ENCODE assay signal across 14 cellular contexts in the genomic region with DNA sequence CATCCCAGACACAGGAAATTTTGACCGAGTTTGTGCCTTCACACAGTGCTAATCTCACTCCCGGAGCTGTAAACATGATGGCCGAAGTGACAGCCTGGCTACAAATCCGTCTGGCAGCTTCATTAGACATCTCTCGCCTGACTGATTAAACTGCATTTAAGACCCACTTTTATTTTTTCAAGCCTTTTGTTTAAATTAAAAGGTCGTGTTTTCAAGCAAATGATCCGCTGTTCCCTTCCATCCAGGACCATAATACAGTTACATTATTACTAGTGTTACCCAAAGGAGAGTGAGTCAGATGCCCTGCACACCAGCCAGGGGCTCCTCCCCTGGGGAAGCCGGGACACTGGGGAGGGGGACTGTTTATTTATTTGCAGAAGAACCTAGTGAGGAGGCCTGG.
"Had no signal": no experiment of that assay in that cellular context is flagged by ENCODE, and none has a peak within 500 bp of the region (broad histone marks: within the 10 kb centered on the region; RNA-seq: fewer than 3 reads in every experiment).

No MANE protein-coding gene starts in this region.

- ATAC-seq: activated CD4-positive, CD25-positive, alpha-beta regulatory T cell treated with anti-CD3 and anti-CD28 coated beads, Interleukin-2, amount 50 U/mL, for 24 hours; gastrocnemius medialis; left cardiac atrium; lower lobe of right lung; stimulated activated memory B cell treated with anti-CD40 and anti-IgM and Interleukin-4, amounts not matched to agents 10 μg/mL and 1 μg/mL and 100 μg/mL, for 72 hours had no signal

- H3K4me3 ChIP-seq: gastrocnemius medialis, lower lobe of right lung, uterus had no signal

- H3K36me3 ChIP-seq: gastrocnemius medialis, lower lobe of right lung, uterus had no signal

- H3K27me3 ChIP-seq: uterus had no signal

- H3K27ac Mint-ChIP-seq: activated naive CD8-positive, alpha-beta T cell treated with anti-CD3 and anti-CD28 coated beads, Interleukin-2, amount 10 ng/mL, durations not matched to agents 7 days and 5 days; mesothelial cell of epicardium; stimulated activated memory B cell treated with anti-CD40 and anti-IgM and Interleukin-4, amounts not matched to agents 10 μg/mL and 1 μg/mL and 100 μg/mL, for 72 hours had no signal

- H3K4me1 Mint-ChIP-seq: stimulated activated memory B cell treated with anti-CD40 and anti-IgM and Interleukin-4, amounts not matched to agents 10 μg/mL and 1 μg/mL and 100 μg/mL, for 72 hours had no signal

- H3K4me3 Mint-ChIP-seq: activated naive CD8-positive, alpha-beta T cell treated with anti-CD3 and anti-CD28 coated beads, Interleukin-2, amount 10 ng/mL, durations not matched to agents 7 days and 5 days; mesothelial cell of epicardium; stimulated activated memory B cell treated with anti-CD40 and anti-IgM and Interleukin-4, amounts not matched to agents 10 μg/mL and 1 μg/mL and 100 μg/mL, for 72 hours had no signal

- H3K36me3 Mint-ChIP-seq: activated naive CD8-positive, alpha-beta T cell treated with anti-CD3 and anti-CD28 coated beads, Interleukin-2, amount 10 ng/mL, durations not matched to agents 7 days and 5 days; mesothelial cell of epicardium; stimulated activated memory B cell treated with anti-CD40 and anti-IgM and Interleukin-4, amounts not matched to agents 10 μg/mL and 1 μg/mL and 100 μg/mL, for 72 hours had no signal

- H3K9me3 ChIP-seq: gastrocnemius medialis, lower lobe of right lung, uterus had no signal

- H3K27ac ChIP-seq: gastrocnemius medialis, lower lobe of right lung, uterus had no signal

- DNase-seq: activated CD4-positive, alpha-beta T cell treated with anti-CD3 and anti-CD28 coated beads, Interleukin-2, amount 50 U/mL, for 1 hour; activated CD8-positive, alpha-beta memory T cell treated with anti-CD3 and anti-CD28 coated beads for 24 hours; activated naive CD4-positive, alpha-beta T cell; activated naive CD8-positive, alpha-beta T cell treated with anti-CD3 and anti-CD28 coated beads, Interleukin-2, amount 10 ng/mL, durations not matched to agents 7 days and 5 days; dermis blood vessel endothelial cell; gastrocnemius medialis; left cardiac atrium; lower lobe of right lung; stimulated activated CD4-positive, alpha-beta T cell treated with anti-CD3 and anti-CD28 coated beads, Interleukin-12 subunit alpha, Interleukin-12 subunit beta, amount 100 ng/mL, for 4 hours; T-helper 9 cell; uterus had no signal

- H3K4me1 ChIP-seq: gastrocnemius medialis, lower lobe of right lung, uterus had no signal

- H3K9me3 Mint-ChIP-seq: activated naive CD8-positive, alpha-beta T cell treated with anti-CD3 and anti-CD28 coated beads, Interleukin-2, amount 10 ng/mL, durations not matched to agents 7 days and 5 days; mesothelial cell of epicardium; stimulated activated memory B cell treated with anti-CD40 and anti-IgM and Interleukin-4, amounts not matched to agents 10 μg/mL and 1 μg/mL and 100 μg/mL, for 72 hours had no signal
